8 cellular contexts compared by ENCODE assay signal in the genomic region with DNA sequence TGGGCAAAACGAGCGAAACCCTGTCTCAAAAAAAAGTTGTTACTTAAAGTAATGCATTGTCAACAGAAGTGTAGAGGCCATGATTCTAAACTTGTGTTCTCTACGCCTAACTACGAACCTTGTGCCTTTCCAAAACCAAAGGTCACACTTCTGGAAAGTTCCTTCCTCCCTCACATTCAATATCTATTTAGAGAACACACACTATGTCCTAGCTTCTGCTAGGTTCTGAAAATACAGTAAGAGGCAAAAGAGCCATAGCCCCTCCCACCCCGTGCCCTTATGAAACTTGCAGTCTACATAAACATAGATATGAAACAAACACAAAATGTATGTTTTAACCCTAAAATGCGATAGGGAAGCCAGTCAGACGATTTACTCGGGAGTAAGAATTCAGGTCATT. TPM values are rescaled to one million over a fixed set of nuclear protein-coding genes. Genes with fewer than 3 reads are reported as not detected.
DNase-seq lines count a peak whose midpoint lies in the region; ATAC-seq, FAIRE-seq and TF ChIP-seq lines count a peak whose summit lies in the region.

No MANE protein-coding gene starts in this region.

- H3K4me1 ChIP-seq in K562 (replicated peaks in 1 of 2; ENCODE audit: control insufficient read depth in 2 of 2, insufficient read depth in 2 of 2, low read length in 2 of 2): peaks cover 3 to 11% of the 10 kb centered on the region in 2 experiments; a peak in 2 of 5 replicates
- peaks cover 14% of the 10 kb centered on the region for H3K4me1 ChIP-seq in lower lobe of right lung
- H3K4me1 ChIP-seq in urinary bladder (ENCODE audit: insufficient read depth): no peaks in the 10 kb centered on the region

- BruUV-seq in K562 (replicated peaks; lab: Mats Ljungman, UMichigan): TSS peak; percentile 70

- CTCF ChIA-PET in K562 (lab: Yijun Ruan, JAX; ENCODE audit: low intra/inter-chr PET ratio): interaction anchor here (2.7 kb wide), 1 partner anchor 311 kb away, joined by 26 read pairs; no protein-coding TSS in a partner anchor

- no peak for TF ChIP-seq CTCF in GM12864 (IDR thresholded peaks at IDR 0.05; ENCODE audit: low read depth, low read length, missing control alignments)
- no peak for TF ChIP-seq CTCF in K562 (IDR thresholded peaks at IDR 0.05 in 2 of 3, conservative IDR thresholded peaks at IDR 0.05 in 1 of 3; ENCODE audit: insufficient read depth in 2 of 3, low read depth in 1 of 3, low read length in 3 of 3)
- no peak for TF ChIP-seq CTCF in lower lobe of right lung (IDR thresholded peaks at IDR 0.05)

- intact Hi-C loops in K562 (cut with micrococcal nuclease) (no loop called here), lower lobe of right lung (cut with DNase I) (loop anchor here (5.0 kb wide), 1 partner anchor 312 kb away; no protein-coding TSS in a partner anchor)

- H3K36me3 ChIP-seq in K562 (ENCODE audit: control insufficient read depth, insufficient read depth, low read length): no peaks in the 10 kb centered on the region
- no peaks in the 10 kb centered on the region for H3K36me3 ChIP-seq in lower lobe of right lung
- no peaks in the 10 kb centered on the region for H3K36me3 ChIP-seq in urinary bladder (ENCODE audit: insufficient read depth)

- TF ChIP-seq POLR2A in K562 (conservative IDR thresholded peaks at IDR 0.05): no peak

- H3K9ac ChIP-seq in K562 (ENCODE audit: insufficient read depth in 1 of 2, low read depth in 2 of 2, low read length in 2 of 2): peak overlapping the region in 1 of 2 experiments; percentile 43; a peak in 2 of 4 replicates

- in situ Hi-C loops in K562 (cut with MboI): loop anchor here (10.0 to 25.0 kb wide), 2 partner anchors 439 to 752 kb away; no protein-coding TSS in a partner anchor

- no peaks in the 10 kb centered on the region for H4K20me1 ChIP-seq in K562 (replicated peaks; ENCODE audit: control insufficient read depth, insufficient read depth, low read length)

- H3K27me3 ChIP-seq in K562 (ENCODE audit: control insufficient read depth in 2 of 2, insufficient read depth in 2 of 2, low read length in 2 of 2) (no peaks in the 10 kb centered on the region), lower lobe of right lung (ENCODE audit: low read depth) (no peaks in the 10 kb centered on the region)

- ATAC-seq in HG03060 (IDR thresholded peaks at IDR 0.05; ENCODE audit: low read depth, unreplicated experiment) (peak; percentile 2), K562 (no peak), lower lobe of right lung (peak in 1 of 2 donors; percentile 22), GM18867 (IDR thresholded peaks at IDR 0.05; ENCODE audit: unreplicated experiment) (no peak)

- DNase-seq in GM12864 (ENCODE audit: low read depth) (no peak), K562 (ENCODE audit: extremely low read depth in 1 of 4, low spot score in 3 of 4) (no peak), lower lobe of right lung (no peak), HK-2 (ENCODE audit: unreplicated experiment) (no peak)
- DNase-seq in activated effector memory CD4-positive, alpha-beta T cell treated with Interleukin-2 at 50 U/mL for 16 hours: no peak

- FAIRE-seq in K562 (lab: Jason Lieb, UNC): no peak

- H3K27ac ChIP-seq in K562 (ENCODE audit: extremely low read depth, low read depth, low read length) (no peak overlapping the region; the same call in 2 of the 3 replicates), lower lobe of right lung (peak overlapping the region; percentile 86), urinary bladder (ENCODE audit: low read depth) (no peak overlapping the region)

- peak overlapping the region; percentile 89 for H2AFZ ChIP-seq in K562 (ENCODE audit: low read depth, low read length)

- 63% methylated on average over 8 of the region's 8 CpGs for WGBS in K562 (ENCODE audit: insufficient coverage, low coverage, missing lambda C conversion rate)
- 38% methylated on average over 8 of the region's 8 CpGs for WGBS in urinary bladder

- H3K79me2 ChIP-seq in K562 (ENCODE audit: control insufficient read depth, insufficient read depth, low read length): no peaks in the 10 kb centered on the region

- no peak for TF ChIP-seq RAD21 in K562 (CRISPR knock-in tag; conservative IDR thresholded peaks at IDR 0.05 in 1 of 2, IDR thresholded peaks at IDR 0.05 in 1 of 2)

- H3K4me3 ChIP-seq in GM12864 (ENCODE audit: low read depth, low read length): peak overlapping the region; percentile 73
- peak overlapping the region; percentile 38 for H3K4me3 ChIP-seq in K562
- H3K4me3 ChIP-seq in lower lobe of right lung: peak overlapping the region; percentile 72
- peak overlapping the region; percentile 54 for H3K4me3 ChIP-seq in urinary bladder (ENCODE audit: low read depth, low read length)

- TF ChIP-seq EP300 in K562 (IDR thresholded peaks at IDR 0.05; ENCODE audit: low read length): no peak

- H3K9me3 ChIP-seq in K562 (replicated peaks; ENCODE audit: control insufficient read depth, insufficient read depth, low read depth, low read length): no peaks in the 10 kb centered on the region
- no peaks in the 10 kb centered on the region for H3K9me3 ChIP-seq in lower lobe of right lung

- H3K4me2 ChIP-seq in K562 (ENCODE audit: insufficient read depth, low read length): peak overlapping the region; percentile 66

- POLR2A ChIA-PET in K562 (lab: Yijun Ruan, JAX): no interaction called here

- H3K9me1 ChIP-seq in K562 (ENCODE audit: control insufficient read depth, insufficient read depth, low read length): no peaks in the 10 kb centered on the region

TF ChIP-seq in K562, 482 proteins besides CTCF, POLR2A, EP300 and RAD21:
- no peak for TF ChIP-seq TEAD4 (IDR thresholded peaks at IDR 0.05; ENCODE audit: low read length)
- TF ChIP-seq TEAD4 (CRISPR knock-in tag; IDR thresholded peaks at IDR 0.05; ENCODE audit: borderline replicate concordance): no peak
- TF ChIP-seq OTX1 (CRISPR knock-in tag; IDR thresholded peaks at IDR 0.05): no peak
- TF ChIP-seq RHOXF2B (CRISPR knock-in tag; conservative IDR thresholded peaks at IDR 0.05): no peak
- no peak for TF ChIP-seq SMC3 (conservative IDR thresholded peaks at IDR 0.05; ENCODE audit: insufficient read depth, low read depth, low read length)
TF ChIP-seq in K562: peak in this region for 0.

RNA-seq across cellular contexts. Expression of gene RNF6, which starts 36.4 kb away (rescaled TPM):
- total RNA-seq in K562 (2011; cell fraction: chromatin; rRNA removed; ENCODE audit: low replicate concordance): 4.9 and 19.9 TPM in 2 replicates
- total RNA-seq in K562 (2011; cell fraction: nucleolus; rRNA removed): 7.2 and 10.3 TPM in 2 replicates
- total RNA-seq in K562 (2011; cell fraction: nucleoplasm; rRNA removed): 13.7 and 20.3 TPM in 2 replicates
- total RNA-seq in K562 (2014; rRNA removed) (16.6 and 19.2 TPM in 2 replicates), K562 (2014; rRNA removed; fragmentation: Illumina TruSeq; extraction: Trizol) (29.1 and 33.7 TPM in 2 replicates), K562 (2015; rRNA removed; fragmentation: Illumina TruSeq; extraction: Trizol) (30.7 and 31.4 TPM in 2 replicates), K562 (2021) (19.5 and 22.3 TPM in 2 replicates), lower lobe of right lung (29.3 TPM), urinary bladder (32.4 TPM)
- polyA plus RNA-seq in K562 (2011; rRNA removed) (17.2 and 22.7 TPM in 2 replicates), K562 (2014; fragmentation: Illumina TruSeq; extraction: Trizol) (20.3 and 23.3 TPM in 2 replicates), K562 (2014; fragmentation: Nextera tagmentation; extraction: Ambion mirVana) (10 to 100 TPM; 12.0 to 12.9 TPM), K562 (2014; rRNA removed) (15.1 and 16.7 TPM in 2 replicates), urinary bladder (19.5 TPM)
- 4.2 and 9.2 TPM in 2 replicates for polyA plus RNA-seq in K562 (2011; cell fraction: cytosol; rRNA removed)
- polyA plus RNA-seq in K562 (2011; cell fraction: nucleus; rRNA removed): 8.7 and 13.2 TPM in 2 replicates
- 17.4 and 19.3 TPM in 2 replicates for polyA plus RNA-seq in K562 (2012)
- polyA minus RNA-seq in K562 (2011; rRNA and poly(A)+ RNA removed): 49.2 and 50.3 TPM in 2 replicates
- polyA minus RNA-seq in K562 (2011; cell fraction: cytosol; rRNA and poly(A)+ RNA removed): 12.2 and 19.6 TPM in 2 replicates
- polyA minus RNA-seq in K562 (2011; cell fraction: nucleus; rRNA and poly(A)+ RNA removed): 12.5 and 30.4 TPM in 2 replicates
